In the genomic region with DNA sequence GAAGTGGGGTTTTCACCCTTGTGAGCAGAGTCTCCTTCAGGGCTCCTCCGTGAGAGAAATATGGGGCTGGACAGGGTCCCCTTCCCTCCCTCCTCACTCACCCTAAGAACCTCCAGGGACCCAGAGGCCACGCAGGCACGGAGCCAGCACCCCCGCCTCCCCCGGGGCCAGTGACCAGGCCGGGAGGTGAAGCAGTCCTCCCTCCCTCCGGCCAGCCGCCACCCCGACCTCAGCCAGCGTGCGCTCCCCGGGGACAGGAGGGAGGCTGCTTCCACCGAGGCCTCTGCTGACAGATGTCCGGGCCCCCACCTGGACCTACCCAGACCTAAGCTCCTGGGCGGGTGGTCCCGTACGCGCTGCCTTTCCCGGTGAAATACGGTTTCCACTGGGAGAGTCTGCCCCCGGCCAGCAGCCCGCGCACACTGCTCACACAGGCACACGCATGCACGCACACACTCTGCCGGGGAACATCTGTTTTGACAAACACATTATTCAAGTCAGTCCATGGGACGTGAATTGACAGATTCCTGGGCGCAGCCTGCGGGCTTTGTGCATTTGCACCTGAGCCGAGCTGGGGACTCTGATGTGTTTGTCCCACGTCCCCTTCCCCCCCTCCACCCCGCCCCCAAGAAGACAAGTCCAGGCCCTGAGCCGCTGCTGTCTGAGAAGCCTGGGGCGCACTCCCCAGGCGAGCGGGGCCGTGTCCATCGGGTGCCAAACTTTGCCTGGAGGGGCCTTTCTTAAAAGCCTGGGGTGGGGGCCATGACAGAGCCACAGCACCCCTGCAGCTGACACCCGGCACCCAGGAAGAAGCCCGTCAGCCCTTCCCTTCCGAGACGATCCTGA, we compare ENCODE assay signal across 9 cellular contexts. TPM values are rescaled to one million over a fixed set of nuclear protein-coding genes. Genes with fewer than 3 reads are reported as not detected.
DNase-seq lines count a peak whose midpoint lies in the region; ATAC-seq and TF ChIP-seq lines count a peak whose summit lies in the region.
"Had no signal": no experiment of that assay in that cellular context is flagged by ENCODE, and none has a peak within 500 bp of the region (broad histone marks: within the 10 kb centered on the region; RNA-seq: fewer than 3 reads in every experiment).

No MANE protein-coding gene starts in this region.

- TF ChIP-seq CTCF in MCF 10A (IDR thresholded peaks at IDR 0.05; ENCODE audit: unreplicated experiment) (no peak), mammary epithelial cell (conservative IDR thresholded peaks at IDR 0.05 in 1 of 2, IDR thresholded peaks at IDR 0.05 in 1 of 2; ENCODE audit: extremely low read depth in 1 of 2, insufficient read depth in 1 of 2, low read depth in 1 of 2, low read length in 2 of 2) (no peak), dorsolateral prefrontal cortex (IDR thresholded peaks at IDR 0.05 in 54 of 56, conservative IDR thresholded peaks at IDR 0.05 in 2 of 56; ENCODE audit: low read depth in 1 of 56, partially characterized antibody in 56 of 56) (no peak)

- no peaks in the 10 kb centered on the region for H3K79me2 ChIP-seq in mammary epithelial cell (ENCODE audit: insufficient read depth, low read length)

- no TSS peak for BruUV-seq in MCF 10A (replicated peaks; lab: Mats Ljungman, UMichigan)
- no TSS peak for BruUV-seq in mammary epithelial cell (replicated peaks; lab: Mats Ljungman, UMichigan)

- peak overlapping the region; percentile 67 for H3K4me3 Mint-ChIP-seq in MCF 10A (ENCODE audit: unreplicated experiment)

- H4K20me1 ChIP-seq in mammary epithelial cell (ENCODE audit: insufficient read depth, low read length): no peaks in the 10 kb centered on the region

- H2AFZ ChIP-seq in mammary epithelial cell (ENCODE audit: low read depth, low read length): no peak overlapping the region

- in situ Hi-C loops in mammary epithelial cell (cut with MboI; ENCODE audit: low sequenced_read_pairs in 2 of 2): no loop called here

- H3K27me3 Mint-ChIP-seq in MCF 10A (ENCODE audit: insufficient read depth, unreplicated experiment): peaks cover 72% of the 10 kb centered on the region

- H3K9ac ChIP-seq in mammary epithelial cell (ENCODE audit: insufficient read depth, low read length) (no peak overlapping the region), muscle layer of colon (ENCODE audit: low read length) (no peak overlapping the region)

- H3K4me2 ChIP-seq in mammary epithelial cell (ENCODE audit: insufficient read depth, low read depth, low read length): no peak overlapping the region

- H3K4me1 Mint-ChIP-seq in MCF 10A (ENCODE audit: insufficient read depth, unreplicated experiment): peaks cover 7% of the 10 kb centered on the region

- 8% methylated on average over 14 of the region's 42 CpGs for WGBS in mammary epithelial cell (ENCODE audit: low coverage, missing lambda C conversion rate)
- under 1% methylated on average over 42 of the region's 42 CpGs for WGBS in urinary bladder

- intact Hi-C loops in MCF 10A (cut with micrococcal nuclease): no loop called here
- intact Hi-C loops in mammary epithelial cell (cut with micrococcal nuclease): no loop called here
- intact Hi-C loops in dorsolateral prefrontal cortex (cut with DNase I): loop anchor here in 1 of 2 donors (10.0 kb wide), 1 partner anchor 241 kb away; no protein-coding TSS in a partner anchor

- ATAC-seq in GM21423 (IDR thresholded peaks at IDR 0.05; ENCODE audit: unreplicated experiment) (no peak), HG02588 (IDR thresholded peaks at IDR 0.05; ENCODE audit: unreplicated experiment) (no peak)

- no peaks in the 10 kb centered on the region for H3K36me3 Mint-ChIP-seq in MCF 10A (ENCODE audit: insufficient read depth, unreplicated experiment)

- POLR2A ChIA-PET in MCF 10A (lab: Yijun Ruan, JAX): no interaction called here

- H3K4me1 ChIP-seq in mammary epithelial cell (ENCODE audit: insufficient read depth, low read length) (no peaks in the 10 kb centered on the region), muscle layer of colon (ENCODE audit: insufficient read depth, low read length) (peaks cover 3% of the 10 kb centered on the region), urinary bladder (ENCODE audit: insufficient read depth) (no peaks in the 10 kb centered on the region)

- H3K4me3 ChIP-seq in mammary epithelial cell (replicated peaks in 1 of 3; ENCODE audit: insufficient read depth in 1 of 3, low read depth in 2 of 3, low read length in 3 of 3) (peak overlapping the region in 1 of 3 experiments; percentile 14), dorsolateral prefrontal cortex (peak overlapping the region; percentile 33 to 73 (median 62)), muscle layer of colon (ENCODE audit: low read depth in 1 of 2, low read length in 2 of 2) (peak overlapping the region; percentile 6 to 47), urinary bladder (ENCODE audit: low read depth, low read length) (peak overlapping the region; percentile 54)

- H3K9me3 ChIP-seq in mammary epithelial cell (replicated peaks; ENCODE audit: insufficient read depth, low read length): peaks cover 4% of the 10 kb centered on the region
- H3K9me3 ChIP-seq in muscle layer of colon (ENCODE audit: low read length): no peaks in the 10 kb centered on the region
- H3K9me3 ChIP-seq: ascending aorta had no signal

- no peaks in the 10 kb centered on the region for H3K36me3 ChIP-seq in mammary epithelial cell (ENCODE audit: insufficient read depth, low read length)
- H3K36me3 ChIP-seq in muscle layer of colon (ENCODE audit: insufficient read depth, low read length): no peaks in the 10 kb centered on the region
- no peaks in the 10 kb centered on the region for H3K36me3 ChIP-seq in urinary bladder (ENCODE audit: insufficient read depth)
- H3K36me3 ChIP-seq: ascending aorta had no signal

- no peak for DNase-seq in MCF 10A (ENCODE audit: unreplicated experiment)
- DNase-seq in mammary epithelial cell: no peak
- DNase-seq in dorsolateral prefrontal cortex: peak in 2 of 10 donors; percentile 31 to 55
- no peak for DNase-seq in NCI-H446 treated with DMSO at 0.1 percent for 48 hours (lab: John Stamatoyannopoulos, UW)

- no peak overlapping the region for H3K27ac Mint-ChIP-seq in MCF 10A (ENCODE audit: low read depth, unreplicated experiment)

- no peak overlapping the region for H3K27ac ChIP-seq in mammary epithelial cell (ENCODE audit: insufficient read depth, low read depth, low read length)
- peak overlapping the region in 50 of 59 donors; percentile 11 to 85 (median 70) for H3K27ac ChIP-seq in dorsolateral prefrontal cortex
- no peak overlapping the region for H3K27ac ChIP-seq in muscle layer of colon (ENCODE audit: low read depth, low read length)
- no peak overlapping the region for H3K27ac ChIP-seq in urinary bladder (ENCODE audit: low read depth)
- H3K27ac ChIP-seq: ascending aorta had no signal

- CTCF ChIA-PET in MCF 10A (lab: Yijun Ruan, JAX) (interaction anchor here (0.5 kb wide), 1 partner anchor 830 kb away, joined by 3 read pairs; no protein-coding TSS in a partner anchor), mammary epithelial cell (lab: Charles Lee; ENCODE audit: low non-redundant PET) (no interaction called here)

- H3K9me3 Mint-ChIP-seq in MCF 10A (ENCODE audit: unreplicated experiment): no peaks in the 10 kb centered on the region

- H3K27me3 ChIP-seq in mammary epithelial cell (ENCODE audit: insufficient read depth, low read length): peaks cover 17% of the 10 kb centered on the region
- peaks cover 0 to 34% (median 9%) of the 10 kb centered on the region in 45 donors for H3K27me3 ChIP-seq in dorsolateral prefrontal cortex
- H3K27me3 ChIP-seq in muscle layer of colon (ENCODE audit: control insufficient read depth in 1 of 2, insufficient read depth in 2 of 2, low read length in 2 of 2): peaks cover 4 to 26% of the 10 kb centered on the region in 2 donors
- H3K27me3 ChIP-seq: ascending aorta had no signal

- dilution Hi-C loops in mammary epithelial cell (cut with HindIII; ENCODE audit: low sequenced_read_pairs): no loop called here

RNA-seq across cellular contexts. Expression of a gene that starts 0.7 kb away (rescaled TPM):
- total RNA-seq in MCF 10A (2022) (not detected in 2 replicates), mammary epithelial cell (not detected), dorsolateral prefrontal cortex (100 to 1,000 TPM in 26 of 120 experiments, 10 to 100 TPM in 94; 26.8 to 136 (median 82.0) TPM), urinary bladder (2.7 TPM)
- polyA plus RNA-seq in mammary epithelial cell (not detected), urinary bladder (1.3 TPM)
- not detected for polyA minus RNA-seq in mammary epithelial cell
- total RNA-seq: ascending aorta had no signal

Comparison
In these comparisons a context has a peak if more than half of its experiments do, and no peak if none do; other contexts are left out.
1. H3K27ac ChIP-seq: peak in dorsolateral prefrontal cortex (50 of 59); none in mammary epithelial cell (single experiment), muscle layer of colon (single experiment) and urinary bladder (single experiment).